8 cellular contexts compared by ENCODE assay signal in genomic region chr2:207167129-207167923, GRCh38. TPM values are rescaled to one million over a fixed set of nuclear protein-coding genes. Genes with fewer than 3 reads are reported as not detected.
A peak's percentile ranks its signal among the peaks of the same experiment; 100 is the strongest.
DNase-seq lines count a peak whose midpoint lies in the region; ATAC-seq and TF ChIP-seq lines count a peak whose summit lies in the region.

No MANE protein-coding gene starts in this region.

- TF ChIP-seq POLR2A in gastroesophageal sphincter (IDR thresholded peaks at IDR 0.05): no peak

- TF ChIP-seq CTCF in WTC11 (IDR thresholded peaks at IDR 0.05): no peak
- no peak for TF ChIP-seq CTCF in gastroesophageal sphincter (IDR thresholded peaks at IDR 0.05)

- H3K27me3 Mint-ChIP-seq in activated CD4-positive, alpha-beta T cell treated with anti-CD3 and anti-CD28 coated beads, Interleukin-2, amount 10 ng/mL, durations not matched to agents 24 days and 14 days: no peaks in the 10 kb centered on the region
- peaks cover 2% of the 10 kb centered on the region for H3K27me3 Mint-ChIP-seq in WTC11 (ENCODE audit: low read depth)

- H3K4me3 ChIP-seq in gastroesophageal sphincter: peak overlapping the region; percentile 62 to 73

- DNase-seq in activated CD4-positive, alpha-beta T cell treated with anti-CD3 and anti-CD28 coated beads, Interleukin-2, amount 10 ng/mL, durations not matched to agents 24 days and 14 days: no peak
- no peak for DNase-seq in activated CD4-positive, alpha-beta T cell treated with anti-CD3 and anti-CD28 coated beads, Interleukin-2, amount 50 U/mL, for 4 hours
- DNase-seq in WTC11 (ENCODE audit: low spot score) (no peak), retina (peak; percentile 85), posterior cingulate gyrus (no peak)

- H3K36me3 Mint-ChIP-seq in activated CD4-positive, alpha-beta T cell treated with anti-CD3 and anti-CD28 coated beads, Interleukin-2, amount 10 ng/mL, durations not matched to agents 24 days and 14 days (ENCODE audit: low read depth): peaks cover under 1% of the 10 kb centered on the region
- no peaks in the 10 kb centered on the region for H3K36me3 Mint-ChIP-seq in WTC11

- H3K4me1 Mint-ChIP-seq in activated CD4-positive, alpha-beta T cell treated with anti-CD3 and anti-CD28 coated beads, Interleukin-2, amount 10 ng/mL, durations not matched to agents 24 days and 14 days: peaks cover 39% of the 10 kb centered on the region
- H3K4me1 Mint-ChIP-seq in WTC11: peaks cover 45% of the 10 kb centered on the region

- H3K27me3 ChIP-seq in gastroesophageal sphincter: no peaks in the 10 kb centered on the region

- intact Hi-C loops in activated CD4-positive, alpha-beta T cell treated with anti-CD3 and anti-CD28 coated beads, Interleukin-2, amount 10 ng/mL, durations not matched to agents 24 days and 14 days (cut with micrococcal nuclease): loop anchor here (2.0 to 10.0 kb wide), 7 partner anchors 73 to 1100 kb away; partner anchors contain the start of genes CREB1, METTL21A and PIKFYVE
- intact Hi-C loops in posterior cingulate gyrus (cut with DNase I): loop anchor here (5.0 to 10.0 kb wide), 3 partner anchors 53 to 305 kb away; no protein-coding TSS in a partner anchor

- no peak for TF ChIP-seq EP300 in gastroesophageal sphincter (IDR thresholded peaks at IDR 0.05)

- POLR2A ChIA-PET in WTC11 (lab: Charles Lee): interaction anchor here (0.6 to 2.0 kb wide), 10 partner anchors 33 to 167 kb away, joined by 3 to 17 read pairs (median 4); no protein-coding TSS in a partner anchor

- H3K4me1 ChIP-seq in gastroesophageal sphincter: peaks cover 0 to 29% (median 0%) of the 10 kb centered on the region in 3 donors

- no peaks in the 10 kb centered on the region for H3K9me3 Mint-ChIP-seq in activated CD4-positive, alpha-beta T cell treated with anti-CD3 and anti-CD28 coated beads, Interleukin-2, amount 10 ng/mL, durations not matched to agents 24 days and 14 days
- H3K9me3 Mint-ChIP-seq in WTC11: no peaks in the 10 kb centered on the region

- H3K9me3 ChIP-seq in gastroesophageal sphincter: no peaks in the 10 kb centered on the region

- peak overlapping the region; percentile 96 for H3K27ac Mint-ChIP-seq in activated CD4-positive, alpha-beta T cell treated with anti-CD3 and anti-CD28 coated beads, Interleukin-2, amount 10 ng/mL, durations not matched to agents 24 days and 14 days
- H3K27ac Mint-ChIP-seq in WTC11: peak overlapping the region; percentile 100

- CTCF ChIA-PET in WTC11 (lab: Charles Lee): interaction anchor here (0.9 to 2.8 kb wide), 4 partner anchors 16 to 305 kb away, joined by 3 to 18 read pairs (median 4); no protein-coding TSS in a partner anchor

- H3K4me3 Mint-ChIP-seq in activated CD4-positive, alpha-beta T cell treated with anti-CD3 and anti-CD28 coated beads, Interleukin-2, amount 10 ng/mL, durations not matched to agents 24 days and 14 days: peak overlapping the region; percentile 98
- peak overlapping the region; percentile 97 for H3K4me3 Mint-ChIP-seq in WTC11

- H3K36me3 ChIP-seq in gastroesophageal sphincter: no peaks in the 10 kb centered on the region

- H3K27ac ChIP-seq in gastroesophageal sphincter: peak overlapping the region; percentile 98 to 100 (median 100)

- ATAC-seq in HG03095 (IDR thresholded peaks at IDR 0.05; ENCODE audit: unreplicated experiment): peak; percentile 2
- no peak for ATAC-seq in WTC11
- no peak for ATAC-seq in gastroesophageal sphincter
- no peak for ATAC-seq in HG02981 (IDR thresholded peaks at IDR 0.05; ENCODE audit: unreplicated experiment)

- 31% methylated on average over 9 to 11 of the region's 15 CpGs for WGBS in gastroesophageal sphincter (ENCODE audit: low coverage in 1 of 2), 2 donors

TF ChIP-seq in WTC11, 78 proteins besides CTCF, POLR2A, EP300 and RAD21:
- TF ChIP-seq NFATC4 (CRISPR knock-in tag; IDR thresholded peaks at IDR 0.05): 0 out of 2 replicates have a peak, but pooled peaks have one; percentile 18
- TF ChIP-seq ZNF671 (CRISPR knock-in tag; IDR thresholded peaks at IDR 0.05): no peak
- TF ChIP-seq CDX4 (CRISPR knock-in tag; IDR thresholded peaks at IDR 0.05; ENCODE audit: borderline replicate concordance): no peak
- TF ChIP-seq GRHL2 (CRISPR knock-in tag; IDR thresholded peaks at IDR 0.05; ENCODE audit: insufficient replicate concordance, severe bottlenecking): no peak
- no peak for TF ChIP-seq ZBTB43 (CRISPR knock-in tag; IDR thresholded peaks at IDR 0.05)
- TF ChIP-seq ETV6 (CRISPR knock-in tag; IDR thresholded peaks at IDR 0.05): no peak
- TF ChIP-seq NR3C1 (CRISPR knock-in tag; conservative IDR thresholded peaks at IDR 0.05; ENCODE audit: low read depth): no peak
- no peak for TF ChIP-seq ZNF263 (CRISPR knock-in tag; IDR thresholded peaks at IDR 0.05; ENCODE audit: low read depth)
- no peak for TF ChIP-seq USF1 (CRISPR knock-in tag; IDR thresholded peaks at IDR 0.05)
- TF ChIP-seq ZNF416 (CRISPR knock-in tag; IDR thresholded peaks at IDR 0.05): no peak
- TF ChIP-seq ELF4 (CRISPR knock-in tag; IDR thresholded peaks at IDR 0.05; ENCODE audit: low read depth): no peak
- no peak for TF ChIP-seq ESRRA (CRISPR knock-in tag; IDR thresholded peaks at IDR 0.05; ENCODE audit: borderline replicate concordance)
- no peak for TF ChIP-seq FOXK1 (CRISPR knock-in tag; IDR thresholded peaks at IDR 0.05)
- peak; percentile 5; the same call in 1 of the 2 replicates for TF ChIP-seq ZNF423 (CRISPR knock-in tag; IDR thresholded peaks at IDR 0.05)

RNA-seq across cellular contexts. Expression of gene KLF7, which starts 1.6 kb away (rescaled TPM):
- 12.6 and 14.1 TPM in 2 replicates for total RNA-seq in activated CD4-positive, alpha-beta T cell treated with anti-CD3 and anti-CD28 coated beads, Interleukin-2, amount 10 ng/mL, durations not matched to agents 24 days and 14 days
- total RNA-seq in WTC11 (2021) (11.9 to 25.4 TPM (median 16.3 TPM) in 3 replicates), gastroesophageal sphincter (10 to 100 TPM; 30.7 to 59.3 (median 42.1) TPM)
